ENCODE assay signal across 3 cellular contexts in the genomic region with DNA sequence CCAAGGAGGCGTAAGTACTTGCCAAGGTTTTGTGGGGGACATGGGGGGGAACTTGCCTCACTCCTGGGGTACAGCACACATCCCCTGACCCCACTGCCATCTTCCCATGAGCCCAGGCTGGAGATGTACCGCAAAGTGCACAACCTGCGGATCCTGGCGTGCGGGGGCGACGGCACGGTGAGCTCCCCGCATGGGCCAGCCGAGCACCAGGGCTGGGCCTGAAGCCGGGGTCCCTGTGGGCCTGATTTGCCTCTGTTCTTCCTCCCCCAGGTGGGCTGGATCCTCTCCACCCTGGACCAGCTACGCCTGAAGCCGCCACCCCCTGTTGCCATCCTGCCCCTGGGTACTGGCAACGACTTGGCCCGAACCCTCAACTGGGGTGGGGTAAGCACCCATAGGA. TPM values are rescaled to one million over a fixed set of nuclear protein-coding genes. Genes with fewer than 3 reads are reported as not detected.
"Had no signal": no experiment of that assay in that cellular context is flagged by ENCODE, and none has a peak within 500 bp of the region (broad histone marks: within the 10 kb centered on the region; RNA-seq: fewer than 3 reads in every experiment).

No MANE protein-coding gene starts in this region.

RNA-seq across cellular contexts. Expression of a gene that starts 19.1 kb away (rescaled TPM):
- total RNA-seq: activated naive CD4-positive, alpha-beta T cell treated with anti-CD3 and anti-CD28 coated beads for 36 hours; bronchial epithelial cell had no signal
- polyA plus RNA-seq: cardiac muscle cell had no signal
